9 cellular contexts compared by ENCODE assay signal in genomic region chr1:151056574-151056973, GRCh38. TPM values are rescaled to one million over a fixed set of nuclear protein-coding genes. Genes with fewer than 3 reads are reported as not detected.
DNase-seq lines count a peak whose midpoint lies in the region; ATAC-seq and TF ChIP-seq lines count a peak whose summit lies in the region.
"Had no signal": no experiment of that assay in that cellular context is flagged by ENCODE, and none has a peak within 500 bp of the region (broad histone marks: within the 10 kb centered on the region; RNA-seq: fewer than 3 reads in every experiment).

No MANE protein-coding gene starts in this region.

- H3K9me2 ChIP-seq in PC-9 (ENCODE audit: insufficient read depth): no peaks in the 10 kb centered on the region

- no peak overlapping the region for H2AFZ ChIP-seq in PC-9

- H3K4me3 ChIP-seq in Caco-2 (ENCODE audit: low read depth, low read length): no peak overlapping the region
- no peak overlapping the region for H3K4me3 ChIP-seq in PC-9
- peak overlapping the region; percentile 83 for H3K4me3 ChIP-seq in psoas muscle

- peaks cover 80% of the 10 kb centered on the region for H3K36me3 Mint-ChIP-seq in Caco-2 (ENCODE audit: insufficient read depth, unreplicated experiment)

- in situ Hi-C loops in G401 (cut with HindIII; ENCODE audit: low sequenced_read_pairs): no loop called here

- ATAC-seq in psoas muscle: no peak

- CTCF ChIA-PET in Caco-2 (lab: Charles Lee): no interaction called here
- CTCF ChIA-PET in PC-9 (lab: Charles Lee): no interaction called here

- peaks cover 52% of the 10 kb centered on the region for H3K4me1 Mint-ChIP-seq in Caco-2 (ENCODE audit: low read depth, unreplicated experiment)

- H3K9me3 Mint-ChIP-seq in Caco-2 (ENCODE audit: unreplicated experiment): no peaks in the 10 kb centered on the region

- no peak for TF ChIP-seq CTCF in Caco-2 (IDR thresholded peaks at IDR 0.05; ENCODE audit: insufficient read depth in 1 of 2, low read depth in 1 of 2, low read length in 1 of 2, severe bottlenecking in 1 of 2, unreplicated experiment in 1 of 2)
- no peak for TF ChIP-seq CTCF in PC-9 (conservative IDR thresholded peaks at IDR 0.05)
- TF ChIP-seq CTCF in psoas muscle (IDR thresholded peaks at IDR 0.05): no peak

- peak overlapping the region; percentile 37 for H3K4me2 ChIP-seq in PC-9

- WGBS in psoas muscle, 3 donors: 17 to 51% (median 39%) methylated on average over 3 of the region's 3 CpGs

- DNase-seq in Caco-2 (no peak), PC-9 (no peak), epithelial cell of prostate (ENCODE audit: low read depth, low spot score) (no peak), psoas muscle (no peak), SHP77 (lab: John Stamatoyannopoulos, UW) (no peak), HPDE6-E6E7 (ENCODE audit: extremely low spot score) (no peak), G401 (ENCODE audit: low spot score) (no peak)
- DNase-seq in effector CD4-positive, alpha-beta T cell: no peak
- DNase-seq: NCI-H524 had no signal

- peak overlapping the region; percentile 16 for H3K27ac Mint-ChIP-seq in Caco-2 (ENCODE audit: unreplicated experiment)

- H3F3A ChIP-seq in PC-9 (ENCODE audit: insufficient read depth, low read depth): peaks cover 32% of the 10 kb centered on the region

- no peaks in the 10 kb centered on the region for H3K27me3 Mint-ChIP-seq in Caco-2 (ENCODE audit: insufficient read depth, unreplicated experiment)

- H4K20me1 ChIP-seq in PC-9 (ENCODE audit: insufficient read depth): peaks cover 14% of the 10 kb centered on the region; the same call in 1 of the 2 replicates

- H3K4me3 Mint-ChIP-seq in Caco-2 (ENCODE audit: unreplicated experiment): peak overlapping the region; percentile 88

- peaks cover 47% of the 10 kb centered on the region for H3K79me2 ChIP-seq in PC-9 (ENCODE audit: low read depth)

- H3K9me3 ChIP-seq in Caco-2: no peaks in the 10 kb centered on the region
- no peaks in the 10 kb centered on the region for H3K9me3 ChIP-seq in PC-9 (ENCODE audit: insufficient read depth, low read depth)
- no peaks in the 10 kb centered on the region for H3K9me3 ChIP-seq in psoas muscle

- BruUV-seq in Caco-2 (replicated peaks; lab: Mats Ljungman, UMichigan) (no TSS peak), PC-9 (replicated peaks; lab: Mats Ljungman, UMichigan) (no TSS peak)

- no peaks in the 10 kb centered on the region for H3K27me3 ChIP-seq in Caco-2 (replicated peaks; ENCODE audit: control insufficient read depth, insufficient read depth, low read length)
- H3K27me3 ChIP-seq in PC-9 (ENCODE audit: insufficient read depth, low read depth): no peaks in the 10 kb centered on the region
- H3K27me3 ChIP-seq in psoas muscle (ENCODE audit: insufficient read depth in 3 of 3, low read length in 2 of 3): no peaks in the 10 kb centered on the region

- intact Hi-C loops in Caco-2 (cut with micrococcal nuclease; ENCODE audit: unreplicated experiment) (no loop called here), PC-9 (cut with micrococcal nuclease; ENCODE audit: unreplicated experiment) (no loop called here), psoas muscle (cut with DNase I) (loop anchor here in 1 of 2 donors (5.0 kb wide), 1 partner anchor 34 kb away; no protein-coding TSS in a partner anchor)

- H3K36me3 ChIP-seq in Caco-2 (ENCODE audit: control insufficient read depth, insufficient read depth, low read length) (peaks cover 11% of the 10 kb centered on the region), PC-9 (ENCODE audit: low read depth) (peaks cover 38% of the 10 kb centered on the region), psoas muscle (ENCODE audit: insufficient read depth in 1 of 2, low read depth in 1 of 2) (peaks cover 11 to 59% of the 10 kb centered on the region in 2 donors)

- POLR2A ChIA-PET in Caco-2 (lab: Charles Lee): no interaction called here
- POLR2A ChIA-PET in PC-9 (lab: Charles Lee; ENCODE audit: unreplicated experiment): interaction anchor here (0.6 kb wide), 1 partner anchor 20 kb away, joined by 5 read pairs; the partner anchor contains the start of gene BNIPL

- peaks cover 17% of the 10 kb centered on the region for H3K4me1 ChIP-seq in Caco-2
- H3K4me1 ChIP-seq in PC-9 (replicated peaks; ENCODE audit: insufficient read depth): peaks cover 43% of the 10 kb centered on the region
- peaks cover 28% of the 10 kb centered on the region for H3K4me1 ChIP-seq in psoas muscle

- H3K27ac ChIP-seq in PC-9 (no peak overlapping the region), epithelial cell of prostate (peak overlapping the region; percentile 97), psoas muscle (peak overlapping the region; percentile 67)

RNA-seq across cellular contexts. Expression of gene CDC42SE1, which starts 2.8 kb away (rescaled TPM):
- total RNA-seq in Caco-2 (2022) (58.7 and 59.4 TPM in 2 replicates), PC-9 (2021) (59.4 and 62.8 TPM in 2 replicates), psoas muscle (10 to 100 TPM; 26.1 to 49.8 (median 33.2) TPM)
- polyA plus RNA-seq in psoas muscle: 10 to 100 TPM; 20.1 to 46.4 (median 24.7) TPM
- total RNA-seq in G401 (2014; rRNA removed; shearing (Covaris generic)): 54.4 and 84.6 TPM in 2 replicates

RNA-seq across cellular contexts. Expression of gene MLLT11, which starts 3.6 kb away (rescaled TPM):
- total RNA-seq in Caco-2 (2022) (0.95 and 1.2 TPM in 2 replicates), PC-9 (2021) (15.0 and 23.3 TPM in 2 replicates), psoas muscle (10 to 100 TPM in 1 of 4 donors, 1 to 10 TPM in 3; 1.3 to 35.8 (median 4.5) TPM)
- 1 to 10 TPM; 1.2 to 5.0 (median 1.3) TPM for polyA plus RNA-seq in psoas muscle
- 8.1 and 11.0 TPM in 2 replicates for total RNA-seq in G401 (2014; rRNA removed; shearing (Covaris generic))

RNA-seq across cellular contexts. Expression of gene C1orf56, which starts 9.0 kb away (rescaled TPM):
- total RNA-seq in Caco-2 (2022) (4.8 and 6.7 TPM in 2 replicates), PC-9 (2021) (1.8 and 2.3 TPM in 2 replicates), psoas muscle (1 to 10 TPM; 5.1 to 8.8 (median 6.9) TPM)
- polyA plus RNA-seq in psoas muscle: 10 to 100 TPM in 1 of 3 donors, 1 to 10 TPM in 2; 1.3 to 16.9 (median 6.5) TPM
- 0.07 TPM in 1 of 2 replicates, not detected in the other for total RNA-seq in G401 (2014; rRNA removed; shearing (Covaris generic))

RNA-seq across cellular contexts. Expression of gene GABPB2, which starts 14.0 kb away (rescaled TPM):
- total RNA-seq in Caco-2 (2022): 2.0 and 2.6 TPM in 2 replicates
- total RNA-seq in PC-9 (2021): 6.4 and 6.6 TPM in 2 replicates
- total RNA-seq in psoas muscle: 10 to 100 TPM in 2 of 4 donors, 1 to 10 TPM in 2; 8.2 to 15.9 (median 9.7) TPM
- 1 to 10 TPM; 2.6 to 7.0 (median 3.6) TPM for polyA plus RNA-seq in psoas muscle
- total RNA-seq in G401 (2014; rRNA removed; shearing (Covaris generic)): 4.6 and 7.8 TPM in 2 replicates

RNA-seq across cellular contexts. Expression of gene BNIPL, which starts 20.2 kb away (rescaled TPM):
- total RNA-seq in Caco-2 (2022) (1.9 and 2.3 TPM in 2 replicates), PC-9 (2021) (3.0 and 3.6 TPM in 2 replicates), psoas muscle (under 1 TPM; 0.06 to 0.96 (median 0.43) TPM)
- under 1 TPM; 0.04 to 0.10 (median 0.05) TPM for polyA plus RNA-seq in psoas muscle
- total RNA-seq in G401 (2014; rRNA removed; shearing (Covaris generic)): not detected in 2 replicates
